19 cellular contexts compared by ENCODE assay signal in genomic region chr7:15515201-15515777, GRCh38. TPM values are rescaled to one million over a fixed set of nuclear protein-coding genes. Genes with fewer than 3 reads are reported as not detected.
DNase-seq lines count a peak whose midpoint lies in the region; ATAC-seq, FAIRE-seq and TF ChIP-seq lines count a peak whose summit lies in the region.
"Had no signal": no experiment of that assay in that cellular context is flagged by ENCODE, and none has a peak within 500 bp of the region (broad histone marks: within the 10 kb centered on the region; RNA-seq: fewer than 3 reads in every experiment).

No MANE protein-coding gene starts in this region.

- TF ChIP-seq CTCF in hepatocyte (IDR thresholded peaks at IDR 0.05; ENCODE audit: poor library complexity) (no peak), upper lobe of left lung (IDR thresholded peaks at IDR 0.05) (no peak)

- WGBS in hepatocyte (ENCODE audit: low lambda C conversion rate, missing lambda C conversion rate): 27% methylated on average over 4 of the region's 4 CpGs
- 21 to 37% methylated on average over 4 of the region's 4 CpGs for WGBS in upper lobe of left lung, 2 donors

- no peak overlapping the region for H3K4me3 ChIP-seq in hepatocyte
- peak overlapping the region; percentile 21 for H3K4me3 ChIP-seq in skeletal muscle satellite cell (ENCODE audit: low read length)
- H3K4me3 ChIP-seq in upper lobe of left lung: no peak overlapping the region

- no peaks in the 10 kb centered on the region for H3K36me3 ChIP-seq in hepatocyte (replicated peaks; ENCODE audit: insufficient read depth, low read depth)
- H3K36me3 ChIP-seq in skeletal muscle satellite cell (ENCODE audit: insufficient read depth, low read length): no peaks in the 10 kb centered on the region
- H3K36me3 ChIP-seq in upper lobe of left lung: no peaks in the 10 kb centered on the region

- H3K27me3 ChIP-seq in hepatocyte (no peaks in the 10 kb centered on the region), skeletal muscle satellite cell (ENCODE audit: control insufficient read depth, insufficient read depth, low read length) (no peaks in the 10 kb centered on the region), upper lobe of left lung (no peaks in the 10 kb centered on the region)

- H3K9me3 ChIP-seq in hepatocyte (ENCODE audit: low read depth) (no peaks in the 10 kb centered on the region), skeletal muscle satellite cell (replicated peaks; ENCODE audit: low read length) (no peaks in the 10 kb centered on the region), upper lobe of left lung (no peaks in the 10 kb centered on the region)

- H3K27ac ChIP-seq in hepatocyte: peak overlapping the region; percentile 35
- no peak overlapping the region for H3K27ac ChIP-seq in upper lobe of left lung
- H3K27ac ChIP-seq: 22Rv1 had no signal

- H3K4me1 ChIP-seq in hepatocyte (ENCODE audit: insufficient read depth) (no peaks in the 10 kb centered on the region), skeletal muscle satellite cell (ENCODE audit: control insufficient read depth, insufficient read depth, low read length) (peaks cover 22% of the 10 kb centered on the region), upper lobe of left lung (no peaks in the 10 kb centered on the region)

- no peaks in the 10 kb centered on the region for H3K79me2 ChIP-seq in hepatocyte

- peak overlapping the region; percentile 20 for H3K9ac ChIP-seq in skeletal muscle satellite cell (ENCODE audit: low read depth, low read length)

- peak overlapping the region; percentile 43 for H2AFZ ChIP-seq in hepatocyte

- H3K9me2 ChIP-seq in hepatocyte (replicated peaks; ENCODE audit: insufficient read depth): no peaks in the 10 kb centered on the region

- no peak for ATAC-seq in upper lobe of left lung (ENCODE audit: low FRiP score in 2 of 2)
- ATAC-seq: activated CD8-positive, alpha-beta T cell treated with anti-CD3 and anti-CD28 coated beads, Interleukin-2, amount 10 ng/mL, durations not matched to agents 7 days and 5 days; activated naive CD8-positive, alpha-beta T cell treated with anti-CD3 and anti-CD28 coated beads, Interleukin-2, amount 50 U/mL, for 24 hours; left colon; PC-3 had no signal

- H3K4me2 ChIP-seq in hepatocyte (peak overlapping the region; percentile 56), skeletal muscle satellite cell (ENCODE audit: low read length) (peak overlapping the region; percentile 62)

- no peaks in the 10 kb centered on the region for H4K20me1 ChIP-seq in hepatocyte (ENCODE audit: insufficient read depth, poor library complexity, severe bottlenecking)

- DNase-seq in DMS 273 (lab: John Stamatoyannopoulos, UW; ENCODE audit: unreplicated experiment) (peak; percentile 11), DMS 273 treated with DMSO at 0.1 percent for 48 hours (lab: John Stamatoyannopoulos, UW) (no peak), astrocyte of the hippocampus (ENCODE audit: low read depth, low spot score) (peak; percentile 33), hepatocyte (ENCODE audit: low spot score) (peak; percentile 8), urothelium cell line (ENCODE audit: low spot score) (no peak), upper lobe of left lung (no peak), SW480 (ENCODE audit: low spot score) (no peak)
- DNase-seq: activated CD8-positive, alpha-beta T cell treated with anti-CD3 and anti-CD28 coated beads, Interleukin-2, amount 10 ng/mL, durations not matched to agents 7 days and 5 days; activated naive CD8-positive, alpha-beta T cell treated with anti-CD3 and anti-CD28 coated beads, Interleukin-2, amount 50 U/mL, for 24 hours; CD4-positive, alpha-beta T cell; cerebellar nuclear complex; hypothalamus; left colon; NCI-H187 treated with DMSO at 0.1 percent for 48 hours; PC-3; substantia nigra had no signal

- no peak for TF ChIP-seq POLR2A in upper lobe of left lung (IDR thresholded peaks at IDR 0.05)

- no peak for FAIRE-seq in urothelium cell line (lab: Jason Lieb, UNC)

- no peak for TF ChIP-seq EP300 in upper lobe of left lung (IDR thresholded peaks at IDR 0.05)

RNA-seq across cellular contexts. Expression of gene AGMO, which starts 46.5 kb away (rescaled TPM):
- 7.3 and 8.0 TPM in 2 replicates for total RNA-seq in hepatocyte
- polyA plus RNA-seq in hepatocyte: 4.0 and 6.5 TPM in 2 replicates
- 4.3 and 8.5 TPM in 2 replicates for total RNA-seq in skeletal muscle satellite cell (2012; rRNA removed)
- 1 to 10 TPM in 1 of 6 donors, under 1 TPM in 2, not detected in 3; 0.17 to 3.0 (median 0.20) TPM for total RNA-seq in upper lobe of left lung
- total RNA-seq: activated CD8-positive, alpha-beta T cell treated with anti-CD3 and anti-CD28 coated beads, Interleukin-2, amount 10 ng/mL, durations not matched to agents 7 days and 5 days; CD4-positive, alpha-beta T cell; pulmonary artery endothelial cell had no signal

Comparison
In these comparisons a context has a peak if more than half of its experiments do, and no peak if none do; other contexts are left out.
1. DNase-seq: peak in DMS 273 (single experiment), astrocyte of the hippocampus (single experiment) and hepatocyte (single experiment); none in DMS 273 treated with DMSO at 0.1 percent for 48 hours (single experiment), urothelium cell line (single experiment), upper lobe of left lung (0 of 2) and SW480 (single experiment).